9 cellular contexts compared by ENCODE assay signal in genomic region chr13:44470623-44471562, GRCh38.
DNase-seq lines count a peak whose midpoint lies in the region; ATAC-seq and TF ChIP-seq lines count a peak whose summit lies in the region.
"Had no signal": no experiment of that assay in that cellular context is flagged by ENCODE, and none has a peak within 500 bp of the region (broad histone marks: within the 10 kb centered on the region; RNA-seq: fewer than 3 reads in every experiment).

No MANE protein-coding gene starts in this region.

- H3K36me3 Mint-ChIP-seq in effector memory CD8-positive, alpha-beta T cell (ENCODE audit: insufficient read depth) = no peaks in the 10 kb centered on the region

- in situ Hi-C loops in astrocyte of the cerebellum (cut with HindIII; ENCODE audit: low sequenced_read_pairs) = no loop called here

- H4K20me1 ChIP-seq in DND-41 (ENCODE audit: insufficient read depth, low read length) = no peaks in the 10 kb centered on the region

- no peak overlapping the region for H3K27ac Mint-ChIP-seq in effector memory CD8-positive, alpha-beta T cell

- no peaks in the 10 kb centered on the region for H3K27me3 ChIP-seq in DND-41 (ENCODE audit: insufficient read depth, low read length, poor library complexity)

- TF ChIP-seq CTCF in DND-41 (IDR thresholded peaks at IDR 0.05; ENCODE audit: borderline replicate concordance, extremely low read depth, low read length, poor library complexity, severe bottlenecking) (peak; percentile 44), astrocyte of the cerebellum (IDR thresholded peaks at IDR 0.05; ENCODE audit: low read depth, low read length, missing control alignments) (peak; percentile 12)

- H3K4me3 ChIP-seq in DND-41 (ENCODE audit: low read depth in 1 of 2, low read length in 2 of 2) (no peak overlapping the region), astrocyte of the cerebellum (ENCODE audit: low read depth, low read length) (no peak overlapping the region)

- DNase-seq in DND-41 = no peak
- DNase-seq in NAMALWA (ENCODE audit: low spot score) = peak; percentile 50
- peak; percentile 15 for DNase-seq in astrocyte of the cerebellum (ENCODE audit: low read depth)
- peak; percentile 56 to 71 for DNase-seq in lung microvascular endothelial cell (ENCODE audit: low read depth in 2 of 2)
- DNase-seq in effector memory CD8-positive, alpha-beta T cell = no peak
- no peak for DNase-seq in NCI-H774 (lab: John Stamatoyannopoulos, UW)

- H3K9me3 ChIP-seq in DND-41 (ENCODE audit: insufficient read depth, low read length, severe bottlenecking) = no peaks in the 10 kb centered on the region

- H3K36me3 ChIP-seq in DND-41 (ENCODE audit: insufficient read depth, low read length) = no peaks in the 10 kb centered on the region

- H2AFZ ChIP-seq in DND-41 (ENCODE audit: low read depth, low read length) = no peak overlapping the region

- ATAC-seq in DND-41 (ENCODE audit: insufficient read depth, low read depth) (no peak), HG03457 (IDR thresholded peaks at IDR 0.05; ENCODE audit: unreplicated experiment) (no peak), GM19397 (IDR thresholded peaks at IDR 0.05; ENCODE audit: unreplicated experiment) (no peak)
- ATAC-seq in effector memory CD8-positive, alpha-beta T cell (replicated peaks) = no peak

- H3K4me2 ChIP-seq in DND-41 (ENCODE audit: insufficient read depth, low read length) = no peak overlapping the region
- H3K4me2 ChIP-seq: KMS-11 had no signal

- no peaks in the 10 kb centered on the region for H3K9me3 Mint-ChIP-seq in effector memory CD8-positive, alpha-beta T cell

- H3K79me2 ChIP-seq in DND-41 (ENCODE audit: insufficient read depth, low read length) = 0 out of 2 replicates have a peak, but pooled peaks cover 2% of the 10 kb centered on the region

- peaks cover 0 to 11% of the 10 kb centered on the region in 2 donors for H3K4me1 Mint-ChIP-seq in effector memory CD8-positive, alpha-beta T cell (ENCODE audit: low read depth in 2 of 2)

- H3K4me3 Mint-ChIP-seq in effector memory CD8-positive, alpha-beta T cell = no peak overlapping the region

- H3K27ac ChIP-seq in DND-41 (ENCODE audit: low read length) = no peak overlapping the region
- H3K27ac ChIP-seq: KMS-11 had no signal

- H3K27me3 Mint-ChIP-seq in effector memory CD8-positive, alpha-beta T cell = no peaks in the 10 kb centered on the region

- no peaks in the 10 kb centered on the region for H3K4me1 ChIP-seq in DND-41 (ENCODE audit: insufficient read depth, low read length)

- H3K9ac ChIP-seq in DND-41 (ENCODE audit: low read depth, low read length) = no peak overlapping the region
- H3K9ac ChIP-seq: KMS-11 had no signal

Comparison
In these comparisons a context has a peak if more than half of its experiments do, and no peak if none do; other contexts are left out.
1. DNase-seq: peak in NAMALWA (single experiment), astrocyte of the cerebellum (single experiment) and lung microvascular endothelial cell (2 of 2); none in DND-41 (single experiment), effector memory CD8-positive, alpha-beta T cell (0 of 3) and NCI-H774 (single experiment).